Comparison of ENCODE assay signal across 16 cellular contexts in genomic region chr2:215918901-215919585, GRCh38.
A peak's percentile ranks its signal among the peaks of the same experiment; 100 is the strongest.
DNase-seq lines count a peak whose midpoint lies in the region; ATAC-seq and TF ChIP-seq lines count a peak whose summit lies in the region.
"Had no signal": no experiment of that assay in that cellular context is flagged by ENCODE, and none has a peak within 500 bp of the region (broad histone marks: within the 10 kb centered on the region; RNA-seq: fewer than 3 reads in every experiment).

No MANE protein-coding gene starts in this region.

- H3K9ac ChIP-seq in SK-N-SH: peak overlapping the region; percentile 6; the same call in 1 of the 2 replicates

- TF ChIP-seq RAD21 in SK-N-SH (IDR thresholded peaks at IDR 0.05; ENCODE audit: low read length): no peak

- no peak for TF ChIP-seq POLR2A in gastrocnemius medialis (IDR thresholded peaks at IDR 0.05)

- H3K9me2 ChIP-seq in GM23338 (ENCODE audit: insufficient read depth) (no peaks in the 10 kb centered on the region), SK-N-SH (no peaks in the 10 kb centered on the region)

- POLR2A ChIA-PET in SK-N-SH (lab: Yijun Ruan, JAX): no interaction called here
- POLR2A ChIA-PET in activated CD8-positive, alpha-beta T cell treated with anti-CD3 and anti-CD28 coated beads, Interleukin-2, amount 10 ng/mL, durations not matched to agents 7 days and 5 days (lab: Charles Lee): no interaction called here

- H3K4me2 ChIP-seq in GM23338 (no peak overlapping the region), SK-N-SH (peak overlapping the region; percentile 36)

- intact Hi-C loops in gastrocnemius medialis (cut with DNase I; ENCODE audit: low total_unique reads): no loop called here

- peaks cover 11% of the 10 kb centered on the region; the same call in 1 of the 2 replicates for H3F3A ChIP-seq in GM23338 (replicated peaks; ENCODE audit: low read depth)
- H3F3A ChIP-seq in SK-N-SH (replicated peaks; ENCODE audit: insufficient read depth): peaks cover 14% of the 10 kb centered on the region

- no peak overlapping the region for H3K4me3 ChIP-seq in GM23338
- H3K4me3 ChIP-seq in SK-N-SH (ENCODE audit: low read depth in 2 of 2, low read length in 1 of 2): no peak overlapping the region
- H3K4me3 ChIP-seq in gastrocnemius medialis: no peak overlapping the region

- H3K79me2 ChIP-seq in GM23338 (replicated peaks; ENCODE audit: insufficient read depth) (peaks cover 16% of the 10 kb centered on the region), SK-N-SH (ENCODE audit: insufficient read depth) (no peaks in the 10 kb centered on the region)

- H3K36me3 ChIP-seq in GM23338 (ENCODE audit: insufficient read depth): no peaks in the 10 kb centered on the region; the same call in 1 of the 2 replicates
- no peaks in the 10 kb centered on the region for H3K36me3 ChIP-seq in SK-N-SH (replicated peaks in 1 of 2; ENCODE audit: control insufficient read depth in 1 of 2, insufficient read depth in 2 of 2, low read length in 1 of 2)
- H3K36me3 ChIP-seq in gastrocnemius medialis: no peaks in the 10 kb centered on the region

- no peak overlapping the region for H2AFZ ChIP-seq in GM23338
- no peak overlapping the region; the same call in 1 of the 2 replicates for H2AFZ ChIP-seq in SK-N-SH (ENCODE audit: low read depth)

- peaks cover 10% of the 10 kb centered on the region for H3K27me3 Mint-ChIP-seq in GM23338 (ENCODE audit: insufficient read depth, low read depth, poor library complexity)
- peaks cover 4% of the 10 kb centered on the region for H3K27me3 Mint-ChIP-seq in glutamatergic neuron (ENCODE audit: unreplicated experiment)
- peaks cover 13% of the 10 kb centered on the region for H3K27me3 Mint-ChIP-seq in activated CD8-positive, alpha-beta T cell treated with anti-CD3 and anti-CD28 coated beads, Interleukin-2, amount 10 ng/mL, durations not matched to agents 7 days and 5 days (ENCODE audit: low read depth)

- H3K9me3 Mint-ChIP-seq in GM23338 (peaks cover 2% of the 10 kb centered on the region; the same call in 1 of the 3 replicates), glutamatergic neuron (ENCODE audit: unreplicated experiment) (peaks cover 3% of the 10 kb centered on the region)
- H3K9me3 Mint-ChIP-seq in stimulated activated effector memory CD8-positive, alpha-beta T cell treated with anti-CD3 and anti-CD28 coated beads, Interleukin-12 subunit alpha, Interleukin-12 subunit beta, amount 100 ng/mL, for 72 hours: no peaks in the 10 kb centered on the region
- no peaks in the 10 kb centered on the region for H3K9me3 Mint-ChIP-seq in activated CD8-positive, alpha-beta T cell treated with anti-CD3 and anti-CD28 coated beads, Interleukin-2, amount 10 ng/mL, durations not matched to agents 7 days and 5 days (ENCODE audit: insufficient read depth)
- H3K9me3 Mint-ChIP-seq: activated naive CD4-positive, alpha-beta T cell treated with anti-CD3 and anti-CD28 coated beads for 36 hours; T-helper 1 cell treated with Interleukin-12 subunit alpha and Interleukin-12 subunit beta and Interleukin-4 antibody, amounts not matched to agents 30 μg/mL and 1 μg/mL, for 36 hours had no signal

- H3K4me1 ChIP-seq in GM23338 (ENCODE audit: insufficient read depth): peaks cover 42% of the 10 kb centered on the region
- peaks cover 9 to 31% of the 10 kb centered on the region in 2 experiments for H3K4me1 ChIP-seq in SK-N-SH (ENCODE audit: control insufficient read depth in 1 of 2, insufficient read depth in 2 of 2, low read depth in 1 of 2, low read length in 1 of 2)
- H3K4me1 ChIP-seq in gastrocnemius medialis: no peaks in the 10 kb centered on the region

- H3K9me3 ChIP-seq in SK-N-SH (no peaks in the 10 kb centered on the region), gastrocnemius medialis (no peaks in the 10 kb centered on the region)

- TF ChIP-seq CTCF in GM23338 (conservative IDR thresholded peaks at IDR 0.05; ENCODE audit: low read depth in 2 of 2): no peak
- TF ChIP-seq CTCF in SK-N-SH (IDR thresholded peaks at IDR 0.05): no peak
- TF ChIP-seq CTCF in glutamatergic neuron (IDR thresholded peaks at IDR 0.05; ENCODE audit: partially characterized antibody, unreplicated experiment): no peak
- TF ChIP-seq CTCF in gastrocnemius medialis (IDR thresholded peaks at IDR 0.05 in 4 of 5, conservative IDR thresholded peaks at IDR 0.05 in 1 of 5): no peak

- H3K27me3 ChIP-seq in GM23338 (ENCODE audit: insufficient read depth): no peaks in the 10 kb centered on the region
- H3K27me3 ChIP-seq in SK-N-SH (ENCODE audit: insufficient read depth): no peaks in the 10 kb centered on the region
- no peaks in the 10 kb centered on the region for H3K27me3 ChIP-seq in gastrocnemius medialis

- H3K27ac Mint-ChIP-seq in GM23338 (peak overlapping the region; percentile 13), glutamatergic neuron (ENCODE audit: unreplicated experiment) (peak overlapping the region; percentile 30)
- peak overlapping the region; percentile 69 for H3K27ac Mint-ChIP-seq in stimulated activated effector memory CD8-positive, alpha-beta T cell treated with anti-CD3 and anti-CD28 coated beads, Interleukin-12 subunit alpha, Interleukin-12 subunit beta, amount 100 ng/mL, for 72 hours
- no peak overlapping the region for H3K27ac Mint-ChIP-seq in activated CD8-positive, alpha-beta T cell treated with anti-CD3 and anti-CD28 coated beads, Interleukin-2, amount 10 ng/mL, durations not matched to agents 7 days and 5 days
- H3K27ac Mint-ChIP-seq: activated naive CD4-positive, alpha-beta T cell treated with anti-CD3 and anti-CD28 coated beads for 36 hours; T-helper 1 cell treated with Interleukin-12 subunit alpha and Interleukin-12 subunit beta and Interleukin-4 antibody, amounts not matched to agents 30 μg/mL and 1 μg/mL, for 36 hours had no signal

- H4K20me1 ChIP-seq in GM23338 (replicated peaks; ENCODE audit: insufficient read depth) (no peaks in the 10 kb centered on the region), SK-N-SH (ENCODE audit: insufficient read depth) (no peaks in the 10 kb centered on the region)

- H3K27ac ChIP-seq in GM23338 (ENCODE audit: low read depth) (peak overlapping the region; percentile 29), SK-N-SH (ENCODE audit: low read depth in 2 of 2, low read length in 1 of 2) (peak overlapping the region in 1 of 2 experiments; percentile 53; a peak in 2 of 4 replicates), gastrocnemius medialis (no peak overlapping the region)

- H3K4me1 Mint-ChIP-seq in GM23338 (peaks cover 63% of the 10 kb centered on the region), glutamatergic neuron (ENCODE audit: low read depth, unreplicated experiment) (peaks cover 24% of the 10 kb centered on the region)
- H3K4me1 Mint-ChIP-seq in stimulated activated effector memory CD8-positive, alpha-beta T cell treated with anti-CD3 and anti-CD28 coated beads, Interleukin-12 subunit alpha, Interleukin-12 subunit beta, amount 100 ng/mL, for 72 hours: peaks cover 13% of the 10 kb centered on the region
- peaks cover 5% of the 10 kb centered on the region for H3K4me1 Mint-ChIP-seq in activated CD8-positive, alpha-beta T cell treated with anti-CD3 and anti-CD28 coated beads, Interleukin-2, amount 10 ng/mL, durations not matched to agents 7 days and 5 days (ENCODE audit: low read depth)

- CTCF ChIA-PET in SK-N-SH (lab: Yijun Ruan, JAX): interaction anchor here (0.6 to 2.2 kb wide), 11 partner anchors 8 to 479 kb away, joined by 3 to 26 read pairs (median 3); no protein-coding TSS in a partner anchor
- CTCF ChIA-PET in activated CD8-positive, alpha-beta T cell treated with anti-CD3 and anti-CD28 coated beads, Interleukin-2, amount 10 ng/mL, durations not matched to agents 7 days and 5 days (lab: Charles Lee): interaction anchor here (1.3 to 1.6 kb wide), 2 partner anchors 13 to 170 kb away, joined by 3 to 6 read pairs; no protein-coding TSS in a partner anchor

- DNase-seq in GM23338 (ENCODE audit: low spot score) (no peak), SK-N-SH (no peak), glutamatergic neuron (no peak), SW 1271 (lab: John Stamatoyannopoulos, UW) (no peak), gastrocnemius medialis (no peak), NCI-H2171 (lab: John Stamatoyannopoulos, UW) (no peak)
- no peak for DNase-seq in stimulated activated effector memory CD8-positive, alpha-beta T cell treated with anti-CD3 and anti-CD28 coated beads, Interleukin-12 subunit alpha, Interleukin-12 subunit beta, amount 100 ng/mL, for 72 hours (ENCODE audit: low spot score in 2 of 2)
- no peak for DNase-seq in activated CD8-positive, alpha-beta T cell treated with anti-CD3 and anti-CD28 coated beads, Interleukin-2, amount 10 ng/mL, durations not matched to agents 7 days and 5 days
- DNase-seq: activated CD8-positive, alpha-beta memory T cell treated with anti-CD3 and anti-CD28 coated beads, Interleukin-2, amount 50 U/mL, for 4 hours; activated naive CD4-positive, alpha-beta T cell treated with anti-CD3 and anti-CD28 coated beads for 36 hours; DND-41; NCI-H187; occipital lobe; small intestine; stimulated activated naive CD4-positive, alpha-beta T cell had no signal

- in situ Hi-C loops in gastrocnemius medialis (cut with MboI; ENCODE audit: low sequenced_read_pairs in 4 of 4): loop anchor here in 1 of 4 donors (10.0 kb wide), 1 partner anchor 464 kb away; no protein-coding TSS in a partner anchor

- ATAC-seq in GM23338 (no peak), gastrocnemius medialis (no peak)
- no peak for ATAC-seq in stimulated activated effector memory CD8-positive, alpha-beta T cell treated with anti-CD3 and anti-CD28 coated beads, Interleukin-12 subunit alpha, Interleukin-12 subunit beta, amount 100 ng/mL, for 72 hours
- ATAC-seq in activated CD8-positive, alpha-beta T cell treated with anti-CD3 and anti-CD28 coated beads, Interleukin-2, amount 10 ng/mL, durations not matched to agents 7 days and 5 days: no peak

- TF ChIP-seq EP300 in SK-N-SH (IDR thresholded peaks at IDR 0.05; ENCODE audit: borderline replicate concordance in 1 of 2, low read depth in 1 of 2, low read length in 1 of 2): no peak

- H3K4me3 Mint-ChIP-seq in GM23338 (no peak overlapping the region), glutamatergic neuron (ENCODE audit: unreplicated experiment) (no peak overlapping the region)
- H3K4me3 Mint-ChIP-seq in stimulated activated effector memory CD8-positive, alpha-beta T cell treated with anti-CD3 and anti-CD28 coated beads, Interleukin-12 subunit alpha, Interleukin-12 subunit beta, amount 100 ng/mL, for 72 hours: no peak overlapping the region
- no peak overlapping the region for H3K4me3 Mint-ChIP-seq in activated CD8-positive, alpha-beta T cell treated with anti-CD3 and anti-CD28 coated beads, Interleukin-2, amount 10 ng/mL, durations not matched to agents 7 days and 5 days
- H3K4me3 Mint-ChIP-seq: activated naive CD4-positive, alpha-beta T cell treated with anti-CD3 and anti-CD28 coated beads for 36 hours; T-helper 1 cell treated with Interleukin-12 subunit alpha and Interleukin-12 subunit beta and Interleukin-4 antibody, amounts not matched to agents 30 μg/mL and 1 μg/mL, for 36 hours had no signal

- 55% methylated on average over 3 of the region's 3 CpGs for WGBS in SK-N-SH (ENCODE audit: low lambda C conversion rate)

- H3K36me3 Mint-ChIP-seq in GM23338 (ENCODE audit: low read depth): peaks cover 6% of the 10 kb centered on the region; the same call in 2 of the 3 replicates
- H3K36me3 Mint-ChIP-seq in glutamatergic neuron (ENCODE audit: unreplicated experiment): no peaks in the 10 kb centered on the region
- H3K36me3 Mint-ChIP-seq in stimulated activated effector memory CD8-positive, alpha-beta T cell treated with anti-CD3 and anti-CD28 coated beads, Interleukin-12 subunit alpha, Interleukin-12 subunit beta, amount 100 ng/mL, for 72 hours: no peaks in the 10 kb centered on the region
- no peaks in the 10 kb centered on the region for H3K36me3 Mint-ChIP-seq in activated CD8-positive, alpha-beta T cell treated with anti-CD3 and anti-CD28 coated beads, Interleukin-2, amount 10 ng/mL, durations not matched to agents 7 days and 5 days (ENCODE audit: low read depth)
